Comparison of ENCODE assay signal across 1 cellular context in genomic region chr10:133377818-133378250, GRCh38.
TF ChIP-seq lines count a peak whose summit lies in the region.

No MANE protein-coding gene starts in this region.

TF ChIP-seq in GM12878, 131 proteins besides CTCF, POLR2A, EP300 and RAD21:
- TF ChIP-seq RAD51 (IDR thresholded peaks at IDR 0.05) = no peak
- no peak for TF ChIP-seq MEF2B (IDR thresholded peaks at IDR 0.05; ENCODE audit: partially characterized antibody, poor library complexity, severe bottlenecking)
- no peak for TF ChIP-seq ZNF217 (IDR thresholded peaks at IDR 0.05)
- no peak for TF ChIP-seq FOXM1 (IDR thresholded peaks at IDR 0.05; ENCODE audit: low read depth, low read length)
- no peak for TF ChIP-seq FOXK2 (IDR thresholded peaks at IDR 0.05)
- no peak for TF ChIP-seq SREBF1 (IDR thresholded peaks at IDR 0.05; ENCODE audit: low read length)
- no peak for TF ChIP-seq SIX5 (IDR thresholded peaks at IDR 0.05; ENCODE audit: low read depth, low read length, severe bottlenecking)
- no peak for TF ChIP-seq RB1 (IDR thresholded peaks at IDR 0.05; ENCODE audit: borderline replicate concordance)
- TF ChIP-seq ATF7 (IDR thresholded peaks at IDR 0.05; ENCODE audit: low read depth) = no peak
- TF ChIP-seq BMI1 (IDR thresholded peaks at IDR 0.05; ENCODE audit: borderline replicate concordance) = no peak
- no peak for TF ChIP-seq TCF7 (IDR thresholded peaks at IDR 0.05; ENCODE audit: borderline replicate concordance)
- no peak for TF ChIP-seq POLR2AphosphoS2 (IDR thresholded peaks at IDR 0.05; ENCODE audit: low read depth, low read length)
- TF ChIP-seq CHD1 (IDR thresholded peaks at IDR 0.05; ENCODE audit: low read depth, low read length) = no peak
- no peak for TF ChIP-seq HDAC2 (IDR thresholded peaks at IDR 0.05)
- no peak for TF ChIP-seq IRF4 (IDR thresholded peaks at IDR 0.05; ENCODE audit: low read depth, low read length)
- TF ChIP-seq CEBPZ (IDR thresholded peaks at IDR 0.05; ENCODE audit: low read depth, low read length) = no peak
